1 cellular context compared by ENCODE assay signal in genomic region chr15:98858610-98859023, GRCh38.
TF ChIP-seq lines count a peak whose summit lies in the region.

No MANE protein-coding gene starts in this region.

TF ChIP-seq in GM12878, 131 proteins besides CTCF, POLR2A, EP300 and RAD21 (continued from another document):
- TF ChIP-seq TCF3 (IDR thresholded peaks at IDR 0.05; ENCODE audit: borderline replicate concordance, insufficient read depth, low read depth, low read length) (no peak), GATAD2B (conservative IDR thresholded peaks at IDR 0.05; ENCODE audit: low read depth) (no peak), YBX1 (IDR thresholded peaks at IDR 0.05) (no peak), NR2C1 (IDR thresholded peaks at IDR 0.05) (no peak), TARDBP (IDR thresholded peaks at IDR 0.05; ENCODE audit: borderline replicate concordance) (no peak)
